Comparison of ENCODE assay signal across 15 cellular contexts in genomic region chr2:43233218-43234212, GRCh38. TPM values are rescaled to one million over a fixed set of nuclear protein-coding genes. Genes with fewer than 3 reads are reported as not detected.
DNase-seq lines count a peak whose midpoint lies in the region; TF ChIP-seq lines count a peak whose summit lies in the region.
"Had no signal": no experiment of that assay in that cellular context is flagged by ENCODE, and none has a peak within 500 bp of the region (broad histone marks: within the 10 kb centered on the region; RNA-seq: fewer than 3 reads in every experiment).

No MANE protein-coding gene starts in this region.

- CTCF ChIA-PET in activated naive CD4-positive, alpha-beta T cell treated with anti-CD3 and anti-CD28 coated beads, Interleukin-2, amount 10 ng/mL, durations not matched to agents 7 days and 5 days (lab: Charles Lee) = interaction anchor here (1.0 kb wide), 1 partner anchor 251 kb away, joined by 3 read pairs; no protein-coding TSS in a partner anchor

- H3K27me3 Mint-ChIP-seq in activated naive CD4-positive, alpha-beta T cell treated with anti-CD3 and anti-CD28 coated beads, Interleukin-2, amount 50 U/mL, for 24 hours = no peaks in the 10 kb centered on the region
- no peaks in the 10 kb centered on the region for H3K27me3 Mint-ChIP-seq in activated naive CD4-positive, alpha-beta T cell treated with anti-CD3 and anti-CD28 coated beads, Interleukin-2, amount 10 ng/mL, durations not matched to agents 7 days and 5 days
- H3K27me3 Mint-ChIP-seq: activated CD8-positive, alpha-beta memory T cell treated with anti-CD3 and anti-CD28 coated beads, Interleukin-2, amount 10 ng/mL, durations not matched to agents 7 days and 5 days had no signal

- H3K27ac ChIP-seq in caudate nucleus (ENCODE audit: low read depth, low read length) (peak overlapping the region; percentile 40), suprapubic skin (peak overlapping the region; percentile 29), testis (no peak overlapping the region)
- H3K27ac ChIP-seq: epithelial cell of prostate had no signal

- H3K4me3 ChIP-seq in suprapubic skin (no peak overlapping the region), testis (no peak overlapping the region)

- peaks cover 2% of the 10 kb centered on the region for H3K36me3 Mint-ChIP-seq in activated naive CD4-positive, alpha-beta T cell treated with anti-CD3 and anti-CD28 coated beads, Interleukin-2, amount 50 U/mL, for 24 hours
- H3K36me3 Mint-ChIP-seq in activated naive CD4-positive, alpha-beta T cell treated with anti-CD3 and anti-CD28 coated beads, Interleukin-2, amount 10 ng/mL, durations not matched to agents 7 days and 5 days = peaks cover 14% of the 10 kb centered on the region

- peaks cover 20% of the 10 kb centered on the region for H3K4me1 Mint-ChIP-seq in activated naive CD4-positive, alpha-beta T cell treated with anti-CD3 and anti-CD28 coated beads, Interleukin-2, amount 50 U/mL, for 24 hours
- H3K4me1 Mint-ChIP-seq in activated naive CD4-positive, alpha-beta T cell treated with anti-CD3 and anti-CD28 coated beads, Interleukin-2, amount 10 ng/mL, durations not matched to agents 7 days and 5 days = peaks cover 26% of the 10 kb centered on the region

- no peaks in the 10 kb centered on the region for H3K9me3 Mint-ChIP-seq in activated naive CD4-positive, alpha-beta T cell treated with anti-CD3 and anti-CD28 coated beads, Interleukin-2, amount 50 U/mL, for 24 hours
- H3K9me3 Mint-ChIP-seq in activated naive CD4-positive, alpha-beta T cell treated with anti-CD3 and anti-CD28 coated beads, Interleukin-2, amount 10 ng/mL, durations not matched to agents 7 days and 5 days = no peaks in the 10 kb centered on the region

- no peak for DNase-seq in activated naive CD4-positive, alpha-beta T cell treated with anti-CD3 and anti-CD28 coated beads, Interleukin-2, amount 10 ng/mL, durations not matched to agents 7 days and 5 days
- DNase-seq in NOMO-1 (lab: John Stamatoyannopoulos, UW; ENCODE audit: unreplicated experiment in 2 of 2) = peak; percentile 82 to 83
- DNase-seq in caudate nucleus (lab: John Stamatoyannopoulos, UW) = no peak
- peak in 1 of 2 donors; percentile 50 for DNase-seq in suprapubic skin (ENCODE audit: low spot score in 2 of 2)
- DNase-seq in testis = no peak
- no peak for DNase-seq in OCI-M2 (lab: John Stamatoyannopoulos, UW; ENCODE audit: unreplicated experiment)
- DNase-seq in RKO (ENCODE audit: low spot score) = no peak
- DNase-seq: activated CD8-positive, alpha-beta memory T cell treated with anti-CD3 and anti-CD28 coated beads, Interleukin-2, amount 10 ng/mL, durations not matched to agents 7 days and 5 days; DND-41; HCEC 1CT; IMR-90; NCI-H2029 treated with DMSO at 0.1 percent for 48 hours; occipital lobe had no signal

- no peaks in the 10 kb centered on the region for H3K9me3 ChIP-seq in suprapubic skin
- H3K9me3 ChIP-seq in testis = no peaks in the 10 kb centered on the region

- TF ChIP-seq EP300 in suprapubic skin (IDR thresholded peaks at IDR 0.05) = no peak

- WGBS in suprapubic skin = 88% methylated on average over 9 of the region's 9 CpGs
- 89 to 91% methylated on average over 9 of the region's 9 CpGs for WGBS in testis, 2 donors

- H3K27me3 ChIP-seq in suprapubic skin = no peaks in the 10 kb centered on the region
- H3K27me3 ChIP-seq in testis = no peaks in the 10 kb centered on the region

- TF ChIP-seq CTCF in suprapubic skin (IDR thresholded peaks at IDR 0.05) (no peak), testis (IDR thresholded peaks at IDR 0.05) (no peak)

- intact Hi-C loops in testis (cut with DNase I; ENCODE audit: low total_unique reads) = no loop called here

- TF ChIP-seq POLR2A in suprapubic skin (IDR thresholded peaks at IDR 0.05) (no peak), testis (IDR thresholded peaks at IDR 0.05) (no peak)

- H3K27ac Mint-ChIP-seq in activated naive CD4-positive, alpha-beta T cell treated with anti-CD3 and anti-CD28 coated beads, Interleukin-2, amount 50 U/mL, for 24 hours = peak overlapping the region; percentile 10
- H3K27ac Mint-ChIP-seq in activated naive CD4-positive, alpha-beta T cell treated with anti-CD3 and anti-CD28 coated beads, Interleukin-2, amount 10 ng/mL, durations not matched to agents 7 days and 5 days = no peak overlapping the region
- H3K27ac Mint-ChIP-seq: activated CD8-positive, alpha-beta memory T cell treated with anti-CD3 and anti-CD28 coated beads, Interleukin-2, amount 10 ng/mL, durations not matched to agents 7 days and 5 days had no signal

- no peak overlapping the region for H3K4me3 Mint-ChIP-seq in activated naive CD4-positive, alpha-beta T cell treated with anti-CD3 and anti-CD28 coated beads, Interleukin-2, amount 50 U/mL, for 24 hours
- no peak overlapping the region for H3K4me3 Mint-ChIP-seq in activated naive CD4-positive, alpha-beta T cell treated with anti-CD3 and anti-CD28 coated beads, Interleukin-2, amount 10 ng/mL, durations not matched to agents 7 days and 5 days
- H3K4me3 Mint-ChIP-seq: activated CD8-positive, alpha-beta memory T cell treated with anti-CD3 and anti-CD28 coated beads, Interleukin-2, amount 10 ng/mL, durations not matched to agents 7 days and 5 days had no signal

- H3K36me3 ChIP-seq in suprapubic skin (peaks cover 14% of the 10 kb centered on the region), testis (ENCODE audit: low read depth, missing control alignments) (no peaks in the 10 kb centered on the region)

- H3K4me1 ChIP-seq in suprapubic skin (peaks cover 12% of the 10 kb centered on the region), testis (peaks cover 8% of the 10 kb centered on the region)

RNA-seq across cellular contexts. Expression of gene ZFP36L2, which starts 7.1 kb away (rescaled TPM):
- total RNA-seq in suprapubic skin = 100 to 1,000 TPM; 198 to 238 (median 223) TPM
- 10 to 100 TPM; 35.7 to 54.4 TPM for total RNA-seq in testis
- 45.4 TPM for polyA plus RNA-seq in testis (ENCODE audit: insufficient read depth, low read depth, low replicate concordance)

Comparison
In these comparisons a context has a peak if more than half of its experiments do, and no peak if none do; other contexts are left out.
1. DNase-seq: peak in NOMO-1 (2 of 2); none in activated naive CD4-positive, alpha-beta T cell treated with anti-CD3 and anti-CD28 coated beads, Interleukin-2, amount 10 ng/mL, durations not matched to agents 7 days and 5 days (single experiment), caudate nucleus (0 of 61), testis (single experiment), OCI-M2 (single experiment) and RKO (single experiment).
2. H3K27ac ChIP-seq: peak in caudate nucleus (single experiment) and suprapubic skin (single experiment); none in testis (0 of 2).